ENCODE assay signal across 2 cellular contexts in genomic region chr13:80850771-80851170, GRCh38.
TF ChIP-seq lines count a peak whose summit lies in the region.

No MANE protein-coding gene starts in this region.

TF ChIP-seq in GM23338, 12 proteins besides CTCF, POLR2A, EP300 and RAD21 (continued from another document):
- TF ChIP-seq ZNF114 (CRISPR knock-in tag; IDR thresholded peaks at IDR 0.05) (no peak), EZH2 (IDR thresholded peaks at IDR 0.05; ENCODE audit: low read depth, unreplicated experiment) (no peak), ETS1 (IDR thresholded peaks at IDR 0.05) (no peak), JUNB (IDR thresholded peaks at IDR 0.05; ENCODE audit: unreplicated experiment) (no peak), REST (IDR thresholded peaks at IDR 0.05; ENCODE audit: unreplicated experiment) (no peak), POLR2AphosphoS5 (IDR thresholded peaks at IDR 0.05; ENCODE audit: low read depth) (no peak), CREB1 (CRISPR knock-in tag; IDR thresholded peaks at IDR 0.05; ENCODE audit: low read depth) (no peak)
- TF ChIP-seq, protein P1, sequence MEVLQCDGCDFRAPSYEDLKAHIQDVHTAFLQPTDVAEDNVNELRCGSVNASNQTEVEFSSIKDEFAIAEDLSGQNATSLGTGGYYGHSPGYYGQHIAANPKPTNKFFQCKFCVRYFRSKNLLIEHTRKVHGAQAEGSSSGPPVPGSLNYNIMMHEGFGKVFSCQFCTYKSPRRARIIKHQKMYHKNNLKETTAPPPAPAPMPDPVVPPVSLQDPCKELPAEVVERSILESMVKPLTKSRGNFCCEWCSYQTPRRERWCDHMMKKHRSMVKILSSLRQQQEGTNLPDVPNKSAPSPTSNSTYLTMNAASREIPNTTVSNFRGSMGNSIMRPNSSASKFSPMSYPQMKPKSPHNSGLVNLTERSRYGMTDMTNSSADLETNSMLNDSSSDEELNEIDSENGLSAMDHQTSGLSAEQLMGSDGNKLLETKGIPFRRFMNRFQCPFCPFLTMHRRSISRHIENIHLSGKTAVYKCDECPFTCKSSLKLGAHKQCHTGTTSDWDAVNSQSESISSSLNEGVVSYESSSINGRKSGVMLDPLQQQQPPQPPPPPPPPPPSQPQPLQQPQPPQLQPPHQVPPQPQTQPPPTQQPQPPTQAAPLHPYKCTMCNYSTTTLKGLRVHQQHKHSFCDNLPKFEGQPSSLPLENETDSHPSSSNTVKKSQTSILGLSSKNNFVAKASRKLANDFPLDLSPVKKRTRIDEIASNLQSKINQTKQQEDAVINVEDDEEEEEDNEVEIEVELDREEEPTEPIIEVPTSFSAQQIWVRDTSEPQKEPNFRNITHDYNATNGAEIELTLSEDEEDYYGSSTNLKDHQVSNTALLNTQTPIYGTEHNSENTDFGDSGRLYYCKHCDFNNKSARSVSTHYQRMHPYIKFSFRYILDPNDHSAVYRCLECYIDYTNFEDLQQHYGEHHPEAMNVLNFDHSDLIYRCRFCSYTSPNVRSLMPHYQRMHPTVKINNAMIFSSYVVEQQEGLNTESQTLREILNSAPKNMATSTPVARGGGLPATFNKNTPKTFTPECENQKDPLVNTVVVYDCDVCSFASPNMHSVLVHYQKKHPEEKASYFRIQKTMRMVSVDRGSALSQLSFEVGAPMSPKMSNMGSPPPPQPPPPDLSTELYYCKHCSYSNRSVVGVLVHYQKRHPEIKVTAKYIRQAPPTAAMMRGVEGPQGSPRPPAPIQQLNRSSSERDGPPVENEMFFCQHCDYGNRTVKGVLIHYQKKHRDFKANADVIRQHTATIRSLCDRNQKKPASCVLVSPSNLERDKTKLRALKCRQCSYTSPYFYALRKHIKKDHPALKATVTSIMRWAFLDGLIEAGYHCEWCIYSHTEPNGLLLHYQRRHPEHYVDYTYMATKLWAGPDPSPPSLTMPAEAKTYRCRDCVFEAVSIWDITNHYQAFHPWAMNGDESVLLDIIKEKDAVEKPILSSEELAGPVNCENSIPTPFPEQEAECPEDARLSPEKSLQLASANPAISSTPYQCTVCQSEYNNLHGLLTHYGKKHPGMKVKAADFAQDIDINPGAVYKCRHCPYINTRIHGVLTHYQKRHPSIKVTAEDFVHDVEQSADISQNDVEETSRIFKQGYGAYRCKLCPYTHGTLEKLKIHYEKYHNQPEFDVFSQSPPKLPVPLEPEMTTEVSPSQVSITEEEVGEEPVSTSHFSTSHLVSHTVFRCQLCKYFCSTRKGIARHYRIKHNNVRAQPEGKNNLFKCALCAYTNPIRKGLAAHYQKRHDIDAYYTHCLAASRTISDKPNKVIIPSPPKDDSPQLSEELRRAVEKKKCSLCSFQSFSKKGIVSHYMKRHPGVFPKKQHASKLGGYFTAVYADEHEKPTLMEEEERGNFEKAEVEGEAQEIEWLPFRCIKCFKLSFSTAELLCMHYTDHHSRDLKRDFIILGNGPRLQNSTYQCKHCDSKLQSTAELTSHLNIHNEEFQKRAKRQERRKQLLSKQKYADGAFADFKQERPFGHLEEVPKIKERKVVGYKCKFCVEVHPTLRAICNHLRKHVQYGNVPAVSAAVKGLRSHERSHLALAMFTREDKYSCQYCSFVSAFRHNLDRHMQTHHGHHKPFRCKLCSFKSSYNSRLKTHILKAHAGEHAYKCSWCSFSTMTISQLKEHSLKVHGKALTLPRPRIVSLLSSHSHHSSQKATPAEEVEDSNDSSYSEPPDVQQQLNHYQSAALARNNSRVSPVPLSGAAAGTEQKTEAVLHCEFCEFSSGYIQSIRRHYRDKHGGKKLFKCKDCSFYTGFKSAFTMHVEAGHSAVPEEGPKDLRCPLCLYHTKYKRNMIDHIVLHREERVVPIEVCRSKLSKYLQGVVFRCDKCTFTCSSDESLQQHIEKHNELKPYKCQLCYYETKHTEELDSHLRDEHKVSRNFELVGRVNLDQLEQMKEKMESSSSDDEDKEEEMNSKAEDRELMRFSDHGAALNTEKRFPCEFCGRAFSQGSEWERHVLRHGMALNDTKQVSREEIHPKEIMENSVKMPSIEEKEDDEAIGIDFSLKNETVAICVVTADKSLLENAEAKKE (CRISPR knock-in tag; IDR thresholded peaks at IDR 0.05): no peak

TF ChIP-seq in K562, 482 proteins besides CTCF, POLR2A, EP300 and RAD21 (continued from another document):
- TF ChIP-seq, protein P2, sequence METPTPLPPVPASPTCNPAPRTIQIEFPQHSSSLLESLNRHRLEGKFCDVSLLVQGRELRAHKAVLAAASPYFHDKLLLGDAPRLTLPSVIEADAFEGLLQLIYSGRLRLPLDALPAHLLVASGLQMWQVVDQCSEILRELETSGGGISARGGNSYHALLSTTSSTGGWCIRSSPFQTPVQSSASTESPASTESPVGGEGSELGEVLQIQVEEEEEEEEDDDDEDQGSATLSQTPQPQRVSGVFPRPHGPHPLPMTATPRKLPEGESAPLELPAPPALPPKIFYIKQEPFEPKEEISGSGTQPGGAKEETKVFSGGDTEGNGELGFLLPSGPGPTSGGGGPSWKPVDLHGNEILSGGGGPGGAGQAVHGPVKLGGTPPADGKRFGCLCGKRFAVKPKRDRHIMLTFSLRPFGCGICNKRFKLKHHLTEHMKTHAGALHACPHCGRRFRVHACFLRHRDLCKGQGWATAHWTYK (CRISPR knock-in tag; IDR thresholded peaks at IDR 0.05): no peak
- no peak for TF ChIP-seq FOXA3 (CRISPR knock-in tag; conservative IDR thresholded peaks at IDR 0.05 in 1 of 2, IDR thresholded peaks at IDR 0.05 in 1 of 2)
TF ChIP-seq in K562: peak in this region for 0.
